Comparison of ENCODE assay signal across 10 cellular contexts in the genomic region with DNA sequence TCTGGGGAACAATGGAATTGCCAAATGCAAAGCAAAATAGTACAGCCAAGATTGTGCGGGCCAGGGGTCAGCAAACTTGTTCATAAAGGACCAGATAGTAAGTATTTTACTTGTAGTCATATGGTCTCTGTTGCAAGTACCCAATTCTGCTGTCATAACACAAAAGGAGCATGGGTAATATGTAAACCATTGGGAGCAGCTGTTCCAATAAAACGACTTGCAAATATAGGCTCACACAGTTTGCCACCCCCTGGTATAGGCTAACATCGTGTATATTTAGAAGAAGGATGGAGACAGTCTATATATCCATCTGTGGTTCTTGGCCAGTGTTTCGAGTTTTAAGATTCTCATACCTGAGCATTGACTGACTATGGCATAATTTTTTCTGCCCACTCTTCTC. TPM values are rescaled to one million over a fixed set of nuclear protein-coding genes. Genes with fewer than 3 reads are reported as not detected.
DNase-seq lines count a peak whose midpoint lies in the region; ATAC-seq lines count a peak whose summit lies in the region.
"Had no signal": no experiment of that assay in that cellular context is flagged by ENCODE, and none has a peak within 500 bp of the region (broad histone marks: within the 10 kb centered on the region; RNA-seq: fewer than 3 reads in every experiment).

No MANE protein-coding gene starts in this region.

- no peak for ATAC-seq in GM19351 (IDR thresholded peaks at IDR 0.05; ENCODE audit: unreplicated experiment)

- peaks cover 48% of the 10 kb centered on the region for H3K36me3 Mint-ChIP-seq in T-helper 1 cell treated with Interleukin-12 subunit alpha and Interleukin-12 subunit beta and Interleukin-4 antibody, amounts not matched to agents 30 μg/mL and 1 μg/mL, for 36 hours (ENCODE audit: low read depth)

- peak overlapping the region; percentile 20 for H3K27ac Mint-ChIP-seq in T-helper 1 cell treated with Interleukin-12 subunit alpha and Interleukin-12 subunit beta and Interleukin-4 antibody, amounts not matched to agents 30 μg/mL and 1 μg/mL, for 36 hours

- peaks cover 4% of the 10 kb centered on the region for H3K4me1 ChIP-seq in iPS-20b (ENCODE audit: insufficient read depth, low read length)

- DNase-seq in T-helper 1 cell (no peak), NCI-H526 treated with DMSO at 0.1 percent for 48 hours (lab: John Stamatoyannopoulos, UW) (peak; percentile 68), NAMALWA (ENCODE audit: low spot score) (no peak), germinal center (ENCODE audit: low spot score) (no peak)

- no peak overlapping the region for H3K4me3 Mint-ChIP-seq in T-helper 1 cell treated with Interleukin-12 subunit alpha and Interleukin-12 subunit beta and Interleukin-4 antibody, amounts not matched to agents 30 μg/mL and 1 μg/mL, for 36 hours
- H3K4me3 Mint-ChIP-seq: IgD-negative memory B cell had no signal

- no peaks in the 10 kb centered on the region for H3K27me3 ChIP-seq in iPS-20b (ENCODE audit: insufficient read depth, low read length)
- H3K27me3 ChIP-seq: tibial nerve had no signal

- peak overlapping the region; percentile 71; the same call in 1 of the 2 replicates for H3K9ac ChIP-seq in iPS-20b (ENCODE audit: low read depth, low read length)

- H3K9me3 ChIP-seq in iPS-20b (ENCODE audit: insufficient read depth, low read depth, low read length) = no peaks in the 10 kb centered on the region
- H3K9me3 ChIP-seq: tibial nerve had no signal

- H3K27ac ChIP-seq in iPS-20b (ENCODE audit: low read length) = no peak overlapping the region
- H3K27ac ChIP-seq in temporal lobe (ENCODE audit: low read depth, low read length) = peak overlapping the region; percentile 47

- no peaks in the 10 kb centered on the region for H3K27me3 Mint-ChIP-seq in T-helper 1 cell treated with Interleukin-12 subunit alpha and Interleukin-12 subunit beta and Interleukin-4 antibody, amounts not matched to agents 30 μg/mL and 1 μg/mL, for 36 hours (ENCODE audit: low read depth)
- H3K27me3 Mint-ChIP-seq: IgD-negative memory B cell had no signal

- H3K4me3 ChIP-seq in iPS-20b (ENCODE audit: low read length) = no peak overlapping the region
- H3K4me3 ChIP-seq: tibial nerve had no signal

- peaks cover 80% of the 10 kb centered on the region for H3K36me3 ChIP-seq in iPS-20b (ENCODE audit: insufficient read depth, low read depth, low read length)

- H3K4me1 Mint-ChIP-seq in T-helper 1 cell treated with Interleukin-12 subunit alpha and Interleukin-12 subunit beta and Interleukin-4 antibody, amounts not matched to agents 30 μg/mL and 1 μg/mL, for 36 hours (ENCODE audit: low read depth) = peaks cover 19% of the 10 kb centered on the region

- no peaks in the 10 kb centered on the region for H3K9me3 Mint-ChIP-seq in T-helper 1 cell treated with Interleukin-12 subunit alpha and Interleukin-12 subunit beta and Interleukin-4 antibody, amounts not matched to agents 30 μg/mL and 1 μg/mL, for 36 hours
- H3K9me3 Mint-ChIP-seq: IgD-negative memory B cell had no signal

RNA-seq across cellular contexts. Expression of gene SDHAF2, which starts 15.6 kb away (rescaled TPM):
- 29.3 TPM for total RNA-seq in temporal lobe

RNA-seq across cellular contexts. Expression of gene CPSF7, which starts 15.8 kb away (rescaled TPM):
- total RNA-seq in temporal lobe = 23.4 TPM

RNA-seq across cellular contexts. Expression of gene TMEM216, which starts 53.1 kb away (rescaled TPM):
- 9.3 TPM for total RNA-seq in temporal lobe
